In the genomic region with DNA sequence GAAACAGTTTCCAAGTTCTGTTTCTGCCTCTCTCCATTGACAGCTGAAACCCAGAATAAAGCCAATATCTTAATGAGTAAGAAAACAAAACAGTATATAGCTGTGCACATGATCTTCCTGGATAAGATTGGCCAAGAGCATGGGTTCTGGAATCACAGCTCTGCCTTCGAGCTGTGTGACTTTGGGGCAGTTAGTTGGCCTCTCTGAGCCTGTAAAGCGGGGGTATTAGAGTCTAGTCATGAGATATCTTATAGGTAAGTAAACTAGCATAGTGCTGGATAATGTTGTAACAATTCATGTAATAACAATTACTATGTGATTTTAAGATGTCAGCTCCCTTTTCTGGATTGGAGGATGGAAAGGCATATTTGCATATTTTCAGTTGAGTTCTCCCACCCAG, we compare ENCODE assay signal across 30 cellular contexts.
"Had no signal": no experiment of that assay in that cellular context is flagged by ENCODE, and none has a peak within 500 bp of the region (broad histone marks: within the 10 kb centered on the region; RNA-seq: fewer than 3 reads in every experiment).

No MANE protein-coding gene starts in this region.

- H3K27ac ChIP-seq: ascending aorta, breast epithelium, cardiac muscle cell had no signal

- DNase-seq: activated CD4-positive, alpha-beta memory T cell treated with anti-CD3 and anti-CD28 coated beads, Interleukin-2, amount 10 ng/mL, durations not matched to agents 7 days and 5 days; activated CD4-positive, alpha-beta T cell treated with anti-CD3 and anti-CD28 coated beads for 1 hour; activated CD4-positive, alpha-beta T cell treated with anti-CD3 and anti-CD28 coated beads for 4 hours; activated CD4-positive, alpha-beta T cell treated with anti-CD3 and anti-CD28 coated beads, Interleukin-2, amount 10 ng/mL, durations not matched to agents 7 days and 5 days; activated CD4-positive, alpha-beta T cell treated with anti-CD3 and anti-CD28 coated beads, Interleukin-2, amount 50 U/mL, for 4 hours; activated CD8-positive, alpha-beta memory T cell treated with anti-CD3 and anti-CD28 coated beads, Interleukin-2, amount 50 U/mL, for 48 hours; activated gamma-delta T cell; activated naive CD4-positive, alpha-beta T cell; activated naive CD4-positive, alpha-beta T cell treated with anti-CD3 and anti-CD28 coated beads, Interleukin-2, amount 10 ng/mL, durations not matched to agents 7 days and 5 days; activated naive CD8-positive, alpha-beta T cell treated with anti-CD3 and anti-CD28 coated beads, Interleukin-2, amount 10 ng/mL, durations not matched to agents 7 days and 5 days; activated T-cell treated with anti-CD3 and anti-CD28 coated beads for 4 hours; activated T-cell treated with anti-CD3 and anti-CD28 coated beads, Interleukin-2, amount 50 U/mL, for 24 hours; activated T-cell treated with anti-CD3 and anti-CD28 coated beads, Interleukin-2, amount 50 U/mL, for 72 hours; cortex of kidney; dermis blood vessel endothelial cell; effector CD4-positive, alpha-beta T cell; endodermal cell; foreskin fibroblast; head of caudate nucleus; T-helper 1 cell; T-helper 17 cell; T1000 had no signal

- H3K27ac Mint-ChIP-seq: activated CD4-positive, alpha-beta memory T cell treated with anti-CD3 and anti-CD28 coated beads, Interleukin-2, amount 10 ng/mL, durations not matched to agents 7 days and 5 days; activated CD4-positive, alpha-beta T cell treated with anti-CD3 and anti-CD28 coated beads, Interleukin-2, amount 10 ng/mL, durations not matched to agents 7 days and 5 days; activated naive CD4-positive, alpha-beta T cell treated with anti-CD3 and anti-CD28 coated beads, Interleukin-2, amount 10 ng/mL, durations not matched to agents 7 days and 5 days; activated naive CD4-positive, alpha-beta T cell treated with anti-CD3 and anti-CD28 coated beads, Interleukin-2, amount 50 U/mL, for 72 hours; activated naive CD8-positive, alpha-beta T cell treated with anti-CD3 and anti-CD28 coated beads, Interleukin-2, amount 10 ng/mL, durations not matched to agents 7 days and 5 days; activated T-cell treated with anti-CD3 and anti-CD28 coated beads, Interleukin-2, amount 50 U/mL, for 24 hours; activated T-cell treated with anti-CD3 and anti-CD28 coated beads, Interleukin-2, amount 50 U/mL, for 72 hours; endodermal cell; T-helper 17 cell; T-helper 2 cell treated with Interferon-gamma antibody and Interleukin-4, amounts not matched to agents 5 μg/mL and 100 μg/mL, for 36 hours; WTC11 had no signal

- H3K9me3 ChIP-seq: ascending aorta, breast epithelium had no signal

- H3K27me3 Mint-ChIP-seq: activated CD4-positive, alpha-beta memory T cell treated with anti-CD3 and anti-CD28 coated beads, Interleukin-2, amount 10 ng/mL, durations not matched to agents 7 days and 5 days; activated CD4-positive, alpha-beta T cell treated with anti-CD3 and anti-CD28 coated beads, Interleukin-2, amount 10 ng/mL, durations not matched to agents 7 days and 5 days had no signal

- H3K4me1 Mint-ChIP-seq: brain, T-helper 17 cell, WTC11 had no signal

- H3K36me3 Mint-ChIP-seq: activated naive CD4-positive, alpha-beta T cell treated with anti-CD3 and anti-CD28 coated beads, Interleukin-2, amount 10 ng/mL, durations not matched to agents 7 days and 5 days had no signal

- H3K9me3 Mint-ChIP-seq: activated T-cell treated with anti-CD3 and anti-CD28 coated beads, Interleukin-2, amount 50 U/mL, for 24 hours; activated T-cell treated with anti-CD3 and anti-CD28 coated beads, Interleukin-2, amount 50 U/mL, for 72 hours had no signal

- H3K36me3 ChIP-seq: ascending aorta, breast epithelium, cardiac muscle cell had no signal

- H3K4me1 ChIP-seq: ascending aorta, breast epithelium had no signal

- H3K4me3 ChIP-seq: ascending aorta, breast epithelium, cardiac muscle cell had no signal

- ATAC-seq: activated naive CD4-positive, alpha-beta T cell treated with anti-CD3 and anti-CD28 coated beads, Interleukin-2, amount 50 U/mL, for 72 hours; activated T-cell treated with anti-CD3 and anti-CD28 coated beads, Interleukin-2, amount 50 U/mL, for 72 hours; esophagus mucosa; T-helper 17 cell; WTC11 had no signal

- H3K4me3 Mint-ChIP-seq: activated CD4-positive, alpha-beta memory T cell treated with anti-CD3 and anti-CD28 coated beads, Interleukin-2, amount 10 ng/mL, durations not matched to agents 7 days and 5 days; activated CD4-positive, alpha-beta T cell treated with anti-CD3 and anti-CD28 coated beads, Interleukin-2, amount 10 ng/mL, durations not matched to agents 7 days and 5 days; activated naive CD4-positive, alpha-beta T cell treated with anti-CD3 and anti-CD28 coated beads, Interleukin-2, amount 10 ng/mL, durations not matched to agents 7 days and 5 days; activated naive CD8-positive, alpha-beta T cell treated with anti-CD3 and anti-CD28 coated beads, Interleukin-2, amount 10 ng/mL, durations not matched to agents 7 days and 5 days; activated T-cell treated with anti-CD3 and anti-CD28 coated beads, Interleukin-2, amount 50 U/mL, for 24 hours; activated T-cell treated with anti-CD3 and anti-CD28 coated beads, Interleukin-2, amount 50 U/mL, for 72 hours; endodermal cell; T-helper 17 cell; T-helper 2 cell treated with Interferon-gamma antibody and Interleukin-4, amounts not matched to agents 5 μg/mL and 100 μg/mL, for 36 hours; WTC11 had no signal
